9 cellular contexts compared by ENCODE assay signal in the genomic region with DNA sequence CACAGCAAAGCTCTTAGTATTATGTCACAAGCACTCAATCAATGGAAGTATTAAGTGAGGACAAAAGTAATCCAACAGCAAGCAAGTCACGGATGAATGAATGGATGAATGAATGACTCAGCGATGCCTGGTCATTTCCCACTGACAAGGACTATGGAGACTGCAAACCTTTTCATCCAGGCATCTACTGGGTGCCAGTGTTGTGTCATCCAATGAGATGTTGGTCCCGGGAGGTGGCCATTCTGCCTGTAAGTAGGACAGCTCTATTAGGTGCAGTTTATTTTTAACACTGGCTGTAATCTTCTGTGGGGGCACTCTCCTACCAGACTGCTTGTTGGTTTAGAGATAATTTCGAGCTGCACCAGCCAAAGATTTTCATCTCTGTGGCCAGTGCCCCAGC. TPM values are rescaled to one million over a fixed set of nuclear protein-coding genes. Genes with fewer than 3 reads are reported as not detected.
DNase-seq lines count a peak whose midpoint lies in the region; ATAC-seq, FAIRE-seq and TF ChIP-seq lines count a peak whose summit lies in the region.
"Had no signal": no experiment of that assay in that cellular context is flagged by ENCODE, and none has a peak within 500 bp of the region (broad histone marks: within the 10 kb centered on the region; RNA-seq: fewer than 3 reads in every experiment).

No MANE protein-coding gene starts in this region.

- CTCF ChIA-PET in activated CD8-positive, alpha-beta memory T cell treated with anti-CD3 and anti-CD28 coated beads, Interleukin-2, amount 10 ng/mL, durations not matched to agents 7 days and 5 days (lab: Charles Lee), result no interaction called here

- no peaks in the 10 kb centered on the region for H3K4me1 Mint-ChIP-seq in activated CD8-positive, alpha-beta memory T cell treated with anti-CD3 and anti-CD28 coated beads, Interleukin-2, amount 10 ng/mL, durations not matched to agents 7 days and 5 days
- H3K4me1 Mint-ChIP-seq: IgD-negative memory B cell had no signal

- no peaks in the 10 kb centered on the region for H3K9me3 Mint-ChIP-seq in activated CD8-positive, alpha-beta memory T cell treated with anti-CD3 and anti-CD28 coated beads, Interleukin-2, amount 10 ng/mL, durations not matched to agents 7 days and 5 days (ENCODE audit: low read depth)

- no peaks in the 10 kb centered on the region for H3K36me3 Mint-ChIP-seq in activated CD8-positive, alpha-beta memory T cell treated with anti-CD3 and anti-CD28 coated beads, Interleukin-2, amount 10 ng/mL, durations not matched to agents 7 days and 5 days
- H3K36me3 Mint-ChIP-seq: IgD-negative memory B cell had no signal

- no peaks in the 10 kb centered on the region for H3K27me3 ChIP-seq in keratinocyte (ENCODE audit: control insufficient read depth, extremely low read depth, insufficient read depth, low read length)

- no peaks in the 10 kb centered on the region for H3K36me3 ChIP-seq in keratinocyte (ENCODE audit: control insufficient read depth in 2 of 2, extremely low read depth in 1 of 2, insufficient read depth in 2 of 2, low read length in 2 of 2)

- dilution Hi-C loops in keratinocyte (cut with MboI; ENCODE audit: extremely low pct_ligation_motif_present, low sequenced_read_pairs), result no loop called here

- no peak for FAIRE-seq in keratinocyte (lab: Jason Lieb, UNC)

- no peaks in the 10 kb centered on the region for H3K9me1 ChIP-seq in keratinocyte (ENCODE audit: control insufficient read depth, extremely low read depth, insufficient read depth, low read length)

- no peaks in the 10 kb centered on the region for H3K79me2 ChIP-seq in keratinocyte (ENCODE audit: control insufficient read depth, insufficient read depth, low read length)

- no peak overlapping the region for H3K4me2 ChIP-seq in keratinocyte (ENCODE audit: control insufficient read depth, extremely low read depth, insufficient read depth, low read depth, low read length)

- peaks cover 9% of the 10 kb centered on the region for H3K4me1 ChIP-seq in keratinocyte (ENCODE audit: control insufficient read depth, extremely low read depth, insufficient read depth, low read length)

- DNase-seq in HPDE6-E6E7 (ENCODE audit: extremely low spot score), result peak; percentile 71
- peak in 29 of 56 donors; percentile 1 to 58 (median 19) for DNase-seq in amygdala (lab: John Stamatoyannopoulos, UW)
- no peak for DNase-seq in keratinocyte (ENCODE audit: low read depth, low spot score)
- no peak for DNase-seq in NCI-H146 treated with DMSO at 0.1 percent for 48 hours (lab: John Stamatoyannopoulos, UW; ENCODE audit: unreplicated experiment)
- no peak for DNase-seq in activated CD8-positive, alpha-beta memory T cell treated with anti-CD3 and anti-CD28 coated beads, Interleukin-2, amount 10 ng/mL, durations not matched to agents 7 days and 5 days

- peaks cover 5% of the 10 kb centered on the region for H3K27me3 Mint-ChIP-seq in activated CD8-positive, alpha-beta memory T cell treated with anti-CD3 and anti-CD28 coated beads, Interleukin-2, amount 10 ng/mL, durations not matched to agents 7 days and 5 days

- H3K9me3 ChIP-seq in keratinocyte (ENCODE audit: control insufficient read depth, low read depth, low read length), result no peaks in the 10 kb centered on the region

- no peak overlapping the region for H3K27ac Mint-ChIP-seq in activated CD8-positive, alpha-beta memory T cell treated with anti-CD3 and anti-CD28 coated beads, Interleukin-2, amount 10 ng/mL, durations not matched to agents 7 days and 5 days
- H3K27ac Mint-ChIP-seq: IgD-negative memory B cell had no signal

- no peak for ATAC-seq in activated CD8-positive, alpha-beta memory T cell treated with anti-CD3 and anti-CD28 coated beads, Interleukin-2, amount 10 ng/mL, durations not matched to agents 7 days and 5 days
- ATAC-seq in HG03432 (IDR thresholded peaks at IDR 0.05; ENCODE audit: unreplicated experiment), result no peak
- no peak for ATAC-seq in GM18517 (IDR thresholded peaks at IDR 0.05; ENCODE audit: unreplicated experiment)

- H2AFZ ChIP-seq in keratinocyte (ENCODE audit: control insufficient read depth, low read length), result no peak overlapping the region

- H3K4me3 Mint-ChIP-seq in activated CD8-positive, alpha-beta memory T cell treated with anti-CD3 and anti-CD28 coated beads, Interleukin-2, amount 10 ng/mL, durations not matched to agents 7 days and 5 days, result no peak overlapping the region
- H3K4me3 Mint-ChIP-seq: IgD-negative memory B cell had no signal

- peak; percentile 68 for TF ChIP-seq CTCF in 22Rv1 (IDR thresholded peaks at IDR 0.05)
- TF ChIP-seq CTCF in keratinocyte (optimal IDR thresholded peaks at IDR 0.05 in 1 of 3, IDR thresholded peaks at IDR 0.05 in 1 of 3, conservative IDR thresholded peaks at IDR 0.05 in 1 of 3; ENCODE audit: extremely low read depth in 1 of 3, insufficient read depth in 2 of 3, low read length in 3 of 3), result peak; percentile 29 to 76 (median 32)

- no peaks in the 10 kb centered on the region for H4K20me1 ChIP-seq in keratinocyte (ENCODE audit: control insufficient read depth, extremely low read depth, insufficient read depth, low read length)

- H3K27ac ChIP-seq in 22Rv1, result no peak overlapping the region
- H3K27ac ChIP-seq in keratinocyte (ENCODE audit: control insufficient read depth, insufficient read depth, low read length), result no peak overlapping the region

- no peak overlapping the region for H3K4me3 ChIP-seq in keratinocyte (ENCODE audit: control insufficient read depth in 2 of 3, extremely low read depth in 1 of 3, insufficient read depth in 2 of 3, low read depth in 1 of 3, low read length in 3 of 3)

- H3K9ac ChIP-seq in keratinocyte (ENCODE audit: control insufficient read depth, extremely low read depth, insufficient read depth, low read length), result no peak overlapping the region

RNA-seq across cellular contexts. Expression of a gene that starts 39.4 kb away (rescaled TPM):
- not detected in 3 replicates for polyA plus RNA-seq in keratinocyte
- not detected for polyA plus RNA-seq in keratinocyte (2011; ENCODE audit: low read depth)
- 0.01 TPM in 1 of 2 replicates, not detected in the other for polyA plus RNA-seq in keratinocyte (2011; cell fraction: cytosol; rRNA removed)
- not detected in 2 replicates for polyA plus RNA-seq in keratinocyte (2011; cell fraction: nucleus; rRNA removed)
- 0.03 and 0.58 TPM in 2 replicates for polyA plus RNA-seq in keratinocyte (2012; ENCODE audit: low replicate concordance)
- 0.03 TPM in 1 of 3 replicates, not detected in the others for polyA minus RNA-seq in keratinocyte
- polyA minus RNA-seq in keratinocyte (2011; cell fraction: cytosol; rRNA and poly(A)+ RNA removed), result not detected
- not detected in 2 replicates for polyA minus RNA-seq in keratinocyte (2011; cell fraction: nucleus; rRNA and poly(A)+ RNA removed)
- total RNA-seq in activated CD8-positive, alpha-beta memory T cell treated with anti-CD3 and anti-CD28 coated beads, Interleukin-2, amount 10 ng/mL, durations not matched to agents 7 days and 5 days, result not detected
- polyA plus RNA-seq: IgD-negative memory B cell had no signal

Comparison
In these comparisons a context has a peak if more than half of its experiments do, and no peak if none do; other contexts are left out.
1. DNase-seq: peak in HPDE6-E6E7 (single experiment) and amygdala (29 of 56); none in keratinocyte (single experiment), NCI-H146 treated with DMSO at 0.1 percent for 48 hours (single experiment) and activated CD8-positive, alpha-beta memory T cell treated with anti-CD3 and anti-CD28 coated beads, Interleukin-2, amount 10 ng/mL, durations not matched to agents 7 days and 5 days (single experiment).